Comparison of ENCODE assay signal across 7 cellular contexts in the genomic region with DNA sequence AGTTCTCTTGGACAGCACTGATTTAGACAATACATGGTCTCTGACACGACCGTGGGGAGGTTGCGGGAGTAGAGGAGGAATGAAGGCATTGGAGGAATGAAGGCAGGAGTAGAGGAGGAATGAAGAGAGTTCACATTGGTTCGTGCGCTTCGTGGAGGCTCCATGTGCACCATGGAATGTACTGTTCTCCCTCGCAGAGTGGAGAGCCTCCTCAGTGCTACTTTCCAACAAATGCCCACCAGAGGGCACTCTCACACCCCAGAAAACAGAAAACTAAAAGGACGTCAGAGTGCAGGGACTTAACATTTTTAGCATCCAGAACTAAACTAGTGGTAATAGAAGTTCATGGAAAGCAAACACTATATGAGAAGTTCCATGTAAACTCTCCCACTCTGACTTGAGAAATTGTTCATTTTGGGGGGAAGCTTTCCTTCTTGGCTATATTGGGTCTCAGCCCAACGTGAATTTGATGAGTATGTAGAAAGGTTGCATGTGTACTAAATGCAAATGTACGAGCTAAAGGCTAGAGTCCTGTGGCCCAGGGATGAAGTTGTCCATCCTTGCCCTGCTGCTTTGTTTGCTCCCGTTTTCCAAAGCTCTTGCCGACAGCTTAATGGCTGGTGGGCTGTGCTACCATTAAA.
DNase-seq lines count a peak whose midpoint lies in the region; ATAC-seq, FAIRE-seq and TF ChIP-seq lines count a peak whose summit lies in the region.

No MANE protein-coding gene starts in this region.

- no peaks in the 10 kb centered on the region for H3K9me3 Mint-ChIP-seq in endothelial cell (ENCODE audit: unreplicated experiment)

- DNase-seq in GM03348 (ENCODE audit: low spot score) (peak; percentile 81), NB4 (ENCODE audit: low read depth) (peak; percentile 50), SKM-1 treated with dmso at 0.1 percent for 144 hours (lab: John Stamatoyannopoulos, UW; ENCODE audit: unreplicated experiment) (peak; percentile 16), endothelial cell (ENCODE audit: low spot score) (peak; percentile 69), mucosa of gallbladder (ENCODE audit: low spot score) (peak; percentile 55), urothelium cell line (ENCODE audit: low spot score) (peak; percentile 63)

- peaks cover 2% of the 10 kb centered on the region for H3K4me1 Mint-ChIP-seq in endothelial cell (ENCODE audit: unreplicated experiment)

- no peak overlapping the region for H3K4me3 ChIP-seq in NB4 (ENCODE audit: low read depth, low read length)

- H3K27ac Mint-ChIP-seq in endothelial cell (ENCODE audit: unreplicated experiment): no peak overlapping the region

- no peaks in the 10 kb centered on the region for H3K36me3 Mint-ChIP-seq in endothelial cell (ENCODE audit: low read depth, unreplicated experiment)

- FAIRE-seq in urothelium cell line (lab: Jason Lieb, UNC): no peak

- no peak overlapping the region for H3K4me3 Mint-ChIP-seq in endothelial cell (ENCODE audit: unreplicated experiment)

- ATAC-seq in GM21723 (IDR thresholded peaks at IDR 0.05; ENCODE audit: unreplicated experiment): peak; percentile 80

- TF ChIP-seq POLR2A in NB4 (IDR thresholded peaks at IDR 0.05; ENCODE audit: extremely low read depth, insufficient read length): no peak

- TF ChIP-seq CTCF in NB4 (IDR thresholded peaks at IDR 0.05; ENCODE audit: low read depth, low read length): peak; percentile 74
- peak; percentile 66 for TF ChIP-seq CTCF in endothelial cell (IDR thresholded peaks at IDR 0.05; ENCODE audit: unreplicated experiment)

- peaks cover 1% of the 10 kb centered on the region for H3K27me3 Mint-ChIP-seq in endothelial cell (ENCODE audit: unreplicated experiment)

Comparison
In these comparisons a context has a peak if more than half of its experiments do, and no peak if none do; other contexts are left out.
1. DNase-seq: peak in every context shown above with its lines; median percentile 81 in GM03348; 69 in endothelial cell; 63 in urothelium cell line; 55 in mucosa of gallbladder; 50 in NB4; 16 in SKM-1 treated with dmso at 0.1 percent for 144 hours.